Comparison of ENCODE assay signal across 16 cellular contexts in genomic region chr11:129911298-129911697, GRCh38. TPM values are rescaled to one million over a fixed set of nuclear protein-coding genes. Genes with fewer than 3 reads are reported as not detected.
A peak's percentile ranks its signal among the peaks of the same experiment; 100 is the strongest.
DNase-seq lines count a peak whose midpoint lies in the region.
"Had no signal": no experiment of that assay in that cellular context is flagged by ENCODE, and none has a peak within 500 bp of the region (broad histone marks: within the 10 kb centered on the region; RNA-seq: fewer than 3 reads in every experiment).

No MANE protein-coding gene starts in this region.

- H3K9me3 Mint-ChIP-seq in activated T-helper 2 cell treated with anti-CD3 and anti-CD28 coated beads, Interferon-gamma antibody, Interleukin-2, Interleukin-4, amounts not matched to agents 10 μg/mL and 5 μg/mL and 100 μg/mL, durations not matched to agents 14 hours and 24 hours and 36 hours: no peaks in the 10 kb centered on the region
- H3K9me3 Mint-ChIP-seq: CD4-positive, alpha-beta T cell; neural crest cell had no signal

- H3K36me3 Mint-ChIP-seq in activated T-helper 2 cell treated with anti-CD3 and anti-CD28 coated beads, Interferon-gamma antibody, Interleukin-2, Interleukin-4, amounts not matched to agents 10 μg/mL and 5 μg/mL and 100 μg/mL, durations not matched to agents 14 hours and 24 hours and 36 hours (ENCODE audit: low read depth): peaks cover 22% of the 10 kb centered on the region

- intact Hi-C loops in activated T-helper 2 cell treated with anti-CD3 and anti-CD28 coated beads, Interferon-gamma antibody, Interleukin-2, Interleukin-4, amounts not matched to agents 10 μg/mL and 5 μg/mL and 100 μg/mL, durations not matched to agents 14 hours and 24 hours and 36 hours (cut with micrococcal nuclease): no loop called here

- peak overlapping the region; percentile 68 for H3K27ac Mint-ChIP-seq in activated T-helper 2 cell treated with anti-CD3 and anti-CD28 coated beads, Interferon-gamma antibody, Interleukin-2, Interleukin-4, amounts not matched to agents 10 μg/mL and 5 μg/mL and 100 μg/mL, durations not matched to agents 14 hours and 24 hours and 36 hours
- H3K27ac Mint-ChIP-seq: CD4-positive, alpha-beta T cell; immature natural killer cell had no signal

- H3K27me3 Mint-ChIP-seq in activated T-helper 2 cell treated with anti-CD3 and anti-CD28 coated beads, Interferon-gamma antibody, Interleukin-2, Interleukin-4, amounts not matched to agents 10 μg/mL and 5 μg/mL and 100 μg/mL, durations not matched to agents 14 hours and 24 hours and 36 hours (ENCODE audit: low read depth): no peaks in the 10 kb centered on the region
- H3K27me3 Mint-ChIP-seq: CD4-positive, alpha-beta T cell had no signal

- H3K4me1 Mint-ChIP-seq in activated T-helper 2 cell treated with anti-CD3 and anti-CD28 coated beads, Interferon-gamma antibody, Interleukin-2, Interleukin-4, amounts not matched to agents 10 μg/mL and 5 μg/mL and 100 μg/mL, durations not matched to agents 14 hours and 24 hours and 36 hours (ENCODE audit: low read depth): peaks cover 6% of the 10 kb centered on the region
- H3K4me1 Mint-ChIP-seq: immature natural killer cell, neural crest cell had no signal

- no peak overlapping the region for H3K4me3 Mint-ChIP-seq in activated T-helper 2 cell treated with anti-CD3 and anti-CD28 coated beads, Interferon-gamma antibody, Interleukin-2, Interleukin-4, amounts not matched to agents 10 μg/mL and 5 μg/mL and 100 μg/mL, durations not matched to agents 14 hours and 24 hours and 36 hours (ENCODE audit: low read depth)
- H3K4me3 Mint-ChIP-seq: CD4-positive, alpha-beta T cell; immature natural killer cell; neural crest cell had no signal

- DNase-seq in EL (peak; percentile 21), HT1080 (ENCODE audit: low read depth) (peak; percentile 65), glomerular endothelial cell (ENCODE audit: extremely low read depth, low read depth, low spot score) (peak; percentile 33), RPMI8226 (no peak), NCI-H2227 treated with DMSO at 0.1 percent for 48 hours (lab: John Stamatoyannopoulos, UW) (no peak), NCI-H2171 treated with DMSO at 0.1 percent for 48 hours (lab: John Stamatoyannopoulos, UW) (no peak)
- DNase-seq in activated T-helper 2 cell treated with anti-CD3 and anti-CD28 coated beads, Interferon-gamma antibody, Interleukin-2, Interleukin-4, amounts not matched to agents 10 μg/mL and 5 μg/mL and 100 μg/mL, durations not matched to agents 14 hours and 24 hours and 36 hours (ENCODE audit: low spot score): no peak
- DNase-seq: activated T-cell treated with anti-CD3 and anti-CD28 coated beads, Interleukin-2, amount 50 U/mL, for 48 hours; CD4-positive, alpha-beta T cell; effector CD8-positive, alpha-beta T cell; immature natural killer cell; mammary epithelial cell; NCI-H1092; stimulated activated CD4-positive, alpha-beta T cell treated with anti-CD3 and anti-CD28 coated beads, Interleukin-1b, Interleukin-23, amount 100 ng/mL, for 48 hours; transverse colon had no signal

RNA-seq across cellular contexts. Expression of gene NFRKB, which starts 15.9 kb away (rescaled TPM):
- total RNA-seq in HT1080 (2014; rRNA removed; shearing (Covaris generic)): 22.9 and 23.6 TPM in 2 replicates
- 13.2 and 17.0 TPM in 2 replicates for polyA plus RNA-seq in HT1080 (2015; cell fraction: cytosol; rRNA removed)
- polyA plus RNA-seq in HT1080 (2015; cell fraction: nucleus; rRNA removed): 36.6 and 41.3 TPM in 2 replicates
- total RNA-seq in activated T-helper 2 cell treated with anti-CD3 and anti-CD28 coated beads, Interferon-gamma antibody, Interleukin-2, Interleukin-4, amounts not matched to agents 10 μg/mL and 5 μg/mL and 100 μg/mL, durations not matched to agents 14 hours and 24 hours and 36 hours: 42.6 and 42.8 TPM in 2 replicates
- 23.4 and 24.3 TPM in 2 replicates for total RNA-seq in glomerular endothelial cell

Comparison
In these comparisons a context has a peak if more than half of its experiments do, and no peak if none do; other contexts are left out.
1. DNase-seq: peak in EL (single experiment), HT1080 (single experiment) and glomerular endothelial cell (single experiment); none in activated T-helper 2 cell treated with anti-CD3 and anti-CD28 coated beads, Interferon-gamma antibody, Interleukin-2, Interleukin-4, amounts not matched to agents 10 μg/mL and 5 μg/mL and 100 μg/mL, durations not matched to agents 14 hours and 24 hours and 36 hours (single experiment), RPMI8226 (single experiment), NCI-H2227 treated with DMSO at 0.1 percent for 48 hours (single experiment) and NCI-H2171 treated with DMSO at 0.1 percent for 48 hours (single experiment).